In the genomic region with DNA sequence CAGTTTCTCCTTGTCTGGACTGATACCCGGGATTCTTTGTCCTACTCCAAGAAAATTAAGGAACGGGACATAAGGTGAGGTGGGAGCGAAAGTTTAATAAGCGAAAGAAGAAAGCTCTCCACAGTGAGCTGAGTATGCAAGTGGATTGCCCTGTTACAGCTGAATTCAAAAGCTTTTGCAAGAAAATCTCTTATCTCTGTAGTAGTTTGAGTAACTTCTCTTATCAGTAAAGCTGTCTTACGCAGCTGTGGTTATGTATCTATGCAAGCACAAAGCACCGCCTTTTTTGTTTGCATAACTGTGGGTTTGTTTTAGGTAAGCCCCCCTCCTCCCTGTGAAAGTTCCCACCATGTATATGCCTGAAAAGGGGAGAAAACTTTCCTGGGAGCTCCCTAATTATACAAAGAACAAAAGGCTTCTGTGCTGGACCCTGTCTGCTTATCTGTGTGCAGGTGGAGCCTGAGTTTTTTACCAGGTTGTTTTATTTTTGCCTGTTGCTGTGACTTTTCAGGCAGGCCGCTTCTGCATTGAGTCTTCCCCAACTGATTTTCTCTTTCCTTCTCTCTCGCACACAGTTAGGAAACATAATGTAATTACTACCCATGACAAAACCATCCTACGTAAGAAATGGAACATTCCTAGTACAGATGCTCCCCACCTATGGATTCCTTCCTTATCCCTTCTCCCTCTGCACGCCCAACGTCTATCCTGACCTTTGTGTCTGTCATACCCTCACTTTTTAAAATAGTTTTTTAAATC, we compare ENCODE assay signal across 1 cellular context.
TF ChIP-seq lines count a peak whose summit lies in the region.

No MANE protein-coding gene starts in this region.

TF ChIP-seq in WTC11, 78 proteins besides CTCF, POLR2A, EP300 and RAD21 (continued from another document):
- TF ChIP-seq, protein P1, sequence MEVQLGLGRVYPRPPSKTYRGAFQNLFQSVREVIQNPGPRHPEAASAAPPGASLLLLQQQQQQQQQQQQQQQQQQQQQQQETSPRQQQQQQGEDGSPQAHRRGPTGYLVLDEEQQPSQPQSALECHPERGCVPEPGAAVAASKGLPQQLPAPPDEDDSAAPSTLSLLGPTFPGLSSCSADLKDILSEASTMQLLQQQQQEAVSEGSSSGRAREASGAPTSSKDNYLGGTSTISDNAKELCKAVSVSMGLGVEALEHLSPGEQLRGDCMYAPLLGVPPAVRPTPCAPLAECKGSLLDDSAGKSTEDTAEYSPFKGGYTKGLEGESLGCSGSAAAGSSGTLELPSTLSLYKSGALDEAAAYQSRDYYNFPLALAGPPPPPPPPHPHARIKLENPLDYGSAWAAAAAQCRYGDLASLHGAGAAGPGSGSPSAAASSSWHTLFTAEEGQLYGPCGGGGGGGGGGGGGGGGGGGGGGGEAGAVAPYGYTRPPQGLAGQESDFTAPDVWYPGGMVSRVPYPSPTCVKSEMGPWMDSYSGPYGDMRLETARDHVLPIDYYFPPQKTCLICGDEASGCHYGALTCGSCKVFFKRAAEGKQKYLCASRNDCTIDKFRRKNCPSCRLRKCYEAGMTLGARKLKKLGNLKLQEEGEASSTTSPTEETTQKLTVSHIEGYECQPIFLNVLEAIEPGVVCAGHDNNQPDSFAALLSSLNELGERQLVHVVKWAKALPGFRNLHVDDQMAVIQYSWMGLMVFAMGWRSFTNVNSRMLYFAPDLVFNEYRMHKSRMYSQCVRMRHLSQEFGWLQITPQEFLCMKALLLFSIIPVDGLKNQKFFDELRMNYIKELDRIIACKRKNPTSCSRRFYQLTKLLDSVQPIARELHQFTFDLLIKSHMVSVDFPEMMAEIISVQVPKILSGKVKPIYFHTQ (CRISPR knock-in tag; IDR thresholded peaks at IDR 0.05): no peak
- TF ChIP-seq, protein P2, sequence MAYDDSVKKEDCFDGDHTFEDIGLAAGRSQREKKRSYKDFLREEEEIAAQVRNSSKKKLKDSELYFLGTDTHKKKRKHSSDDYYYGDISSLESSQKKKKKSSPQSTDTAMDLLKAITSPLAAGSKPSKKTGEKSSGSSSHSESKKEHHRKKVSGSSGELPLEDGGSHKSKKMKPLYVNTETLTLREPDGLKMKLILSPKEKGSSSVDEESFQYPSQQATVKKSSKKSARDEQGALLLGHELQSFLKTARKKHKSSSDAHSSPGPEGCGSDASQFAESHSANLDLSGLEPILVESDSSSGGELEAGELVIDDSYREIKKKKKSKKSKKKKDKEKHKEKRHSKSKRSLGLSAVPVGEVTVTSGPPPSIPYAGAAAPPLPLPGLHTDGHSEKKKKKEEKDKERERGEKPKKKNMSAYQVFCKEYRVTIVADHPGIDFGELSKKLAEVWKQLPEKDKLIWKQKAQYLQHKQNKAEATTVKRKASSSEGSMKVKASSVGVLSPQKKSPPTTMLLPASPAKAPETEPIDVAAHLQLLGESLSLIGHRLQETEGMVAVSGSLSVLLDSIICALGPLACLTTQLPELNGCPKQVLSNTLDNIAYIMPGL (CRISPR knock-in tag; IDR thresholded peaks at IDR 0.05): no peak
- TF ChIP-seq FOXP1 (CRISPR knock-in tag; IDR thresholded peaks at IDR 0.05; ENCODE audit: borderline replicate concordance): no peak
- no peak for TF ChIP-seq ZNF121 (CRISPR knock-in tag; IDR thresholded peaks at IDR 0.05)
- no peak for TF ChIP-seq SOX15 (CRISPR knock-in tag; IDR thresholded peaks at IDR 0.05)
- no peak for TF ChIP-seq ZNF138 (CRISPR knock-in tag; conservative IDR thresholded peaks at IDR 0.05)
- TF ChIP-seq ELF4 (CRISPR knock-in tag; IDR thresholded peaks at IDR 0.05; ENCODE audit: low read depth): no peak
- no peak for TF ChIP-seq NR3C1 (CRISPR knock-in tag; conservative IDR thresholded peaks at IDR 0.05; ENCODE audit: low read depth)
- TF ChIP-seq, protein P3, sequence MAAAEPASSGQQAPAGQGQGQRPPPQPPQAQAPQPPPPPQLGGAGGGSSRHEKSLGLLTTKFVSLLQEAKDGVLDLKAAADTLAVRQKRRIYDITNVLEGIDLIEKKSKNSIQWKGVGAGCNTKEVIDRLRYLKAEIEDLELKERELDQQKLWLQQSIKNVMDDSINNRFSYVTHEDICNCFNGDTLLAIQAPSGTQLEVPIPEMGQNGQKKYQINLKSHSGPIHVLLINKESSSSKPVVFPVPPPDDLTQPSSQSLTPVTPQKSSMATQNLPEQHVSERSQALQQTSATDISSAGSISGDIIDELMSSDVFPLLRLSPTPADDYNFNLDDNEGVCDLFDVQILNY (CRISPR knock-in tag; IDR thresholded peaks at IDR 0.05): no peak
